In the genomic region with DNA sequence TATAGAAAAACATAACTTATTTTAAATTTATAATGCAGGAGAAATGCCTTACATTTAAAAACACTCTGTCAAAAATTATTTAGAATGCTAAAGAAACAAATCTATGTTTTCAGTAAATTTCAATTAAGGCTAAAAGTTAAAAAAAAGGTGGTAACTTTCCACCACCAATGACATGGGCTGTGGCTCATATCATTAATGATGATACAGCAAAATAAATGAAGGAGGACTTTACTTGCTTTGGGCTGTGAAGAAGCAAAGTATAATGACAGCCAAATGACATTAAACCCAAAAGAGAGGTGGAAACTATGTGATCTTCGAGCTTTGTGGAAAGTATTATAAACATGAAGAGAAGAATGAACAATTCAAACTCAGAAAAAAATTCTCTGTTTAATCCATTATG, we compare ENCODE assay signal across 19 cellular contexts.
A peak's percentile ranks its signal among the peaks of the same experiment; 100 is the strongest.
DNase-seq lines count a peak whose midpoint lies in the region; ATAC-seq, FAIRE-seq and TF ChIP-seq lines count a peak whose summit lies in the region.
"Had no signal": no experiment of that assay in that cellular context is flagged by ENCODE, and none has a peak within 500 bp of the region (broad histone marks: within the 10 kb centered on the region; RNA-seq: fewer than 3 reads in every experiment).

No MANE protein-coding gene starts in this region.

- peak overlapping the region; percentile 38 for H3K27ac ChIP-seq in GM23248
- no peak overlapping the region for H3K27ac ChIP-seq in endothelial cell of umbilical vein (ENCODE audit: insufficient read depth, low read depth, low read length)

- H3K4me3 ChIP-seq in GM23248 (peak overlapping the region; percentile 25; the same call in 1 of the 2 replicates), Loucy (ENCODE audit: low read length, poor library complexity, severe bottlenecking) (no peak overlapping the region), endothelial cell of umbilical vein (replicated peaks in 1 of 3; ENCODE audit: insufficient read depth in 1 of 3, low read depth in 1 of 3, low read length in 3 of 3) (no peak overlapping the region)

- no peaks in the 10 kb centered on the region for H3K9me2 ChIP-seq in GM23248 (ENCODE audit: insufficient read depth)
- no peaks in the 10 kb centered on the region for H3K9me2 ChIP-seq in Loucy (replicated peaks; ENCODE audit: low read depth, low read length)

- no peak for DNase-seq in GM23248
- DNase-seq in endothelial cell of umbilical vein (ENCODE audit: low read depth, low spot score) = no peak
- DNase-seq in osteocyte (ENCODE audit: extremely low spot score, unreplicated experiment) = no peak
- DNase-seq in glomerular visceral epithelial cell (ENCODE audit: extremely low spot score) = no peak
- DNase-seq in posterior vena cava (ENCODE audit: low spot score) = no peak
- DNase-seq: CD8-positive, alpha-beta T cell; COR-L47; DMS153; DMS79 treated with DMSO at 0.1 percent for 48 hours; EL; HCEC 1CT; KBM-7 had no signal

- no peaks in the 10 kb centered on the region for H3K27me3 Mint-ChIP-seq in osteocyte (ENCODE audit: unreplicated experiment)

- dilution Hi-C loops in endothelial cell of umbilical vein (cut with MboI; ENCODE audit: extremely low pct_ligation_motif_present, low sequenced_read_pairs) = no loop called here

- H4K20me1 ChIP-seq in GM23248 (ENCODE audit: insufficient read depth) (no peaks in the 10 kb centered on the region), Loucy (ENCODE audit: insufficient read depth, low read length, poor library complexity, severe bottlenecking) (peaks cover 83% of the 10 kb centered on the region), endothelial cell of umbilical vein (replicated peaks; ENCODE audit: control insufficient read depth, extremely low read depth, insufficient read depth, low read length) (no peaks in the 10 kb centered on the region)

- no peaks in the 10 kb centered on the region for H3K9me3 Mint-ChIP-seq in osteocyte (ENCODE audit: unreplicated experiment)
- H3K9me3 Mint-ChIP-seq: CD8-positive, alpha-beta T cell had no signal

- H2AFZ ChIP-seq in GM23248 (0 out of 2 replicates have a peak overlapping the region, but pooled peaks have one; percentile 1), Loucy (ENCODE audit: low read length) (no peak overlapping the region), endothelial cell of umbilical vein (ENCODE audit: low read depth, low read length) (no peak overlapping the region)

- intact Hi-C loops in endothelial cell of umbilical vein (cut with micrococcal nuclease) = loop anchor here (2.0 kb wide), 1 partner anchor 23 kb away; no protein-coding TSS in a partner anchor
- intact Hi-C loops in posterior vena cava (cut with DNase I) = no loop called here

- H3K4me2 ChIP-seq in GM23248 (ENCODE audit: unreplicated experiment) (peak overlapping the region; percentile 55), Loucy (ENCODE audit: low read depth, low read length, poor library complexity, severe bottlenecking) (peak overlapping the region; percentile 0), endothelial cell of umbilical vein (ENCODE audit: insufficient read depth, low read length) (no peak overlapping the region)

- WGBS in GM23248 (ENCODE audit: low coverage in 1 of 2, low lambda C conversion rate in 2 of 2, missing lambda C conversion rate in 2 of 2), 2 experiments = 8% methylated on average over 1 of the region's 1 CpG

- CTCF ChIA-PET in endothelial cell of umbilical vein (lab: Charles Lee) = interaction anchor here (1.2 to 1.5 kb wide), 2 partner anchors 15 to 17 kb away, joined by 3 to 4 read pairs; no protein-coding TSS in a partner anchor

- H3K4me1 Mint-ChIP-seq in osteocyte (ENCODE audit: unreplicated experiment) = peaks cover 38% of the 10 kb centered on the region

- H3K4me1 ChIP-seq in GM23248 (ENCODE audit: insufficient read depth) (peaks cover 42% of the 10 kb centered on the region), Loucy (ENCODE audit: insufficient read depth, low read length, poor library complexity, severe bottlenecking) (peaks cover 60% of the 10 kb centered on the region), endothelial cell of umbilical vein (ENCODE audit: control insufficient read depth, extremely low read depth, insufficient read depth, low read length) (peaks cover 14% of the 10 kb centered on the region)

- FAIRE-seq in endothelial cell of umbilical vein (lab: Jason Lieb, UNC) = peak; percentile 21
- FAIRE-seq: D721Med, G401.6, GM12892, HTR-8/SVneo had no signal

- ATAC-seq in GM19452 (IDR thresholded peaks at IDR 0.05; ENCODE audit: unreplicated experiment) = no peak
- ATAC-seq: CD8-positive, alpha-beta T cell had no signal

- TF ChIP-seq POLR2A in endothelial cell of umbilical vein (IDR thresholded peaks at IDR 0.05; ENCODE audit: low read depth, low read length) = no peak

- H3K27me3 ChIP-seq in GM23248 (replicated peaks; ENCODE audit: insufficient read depth) = no peaks in the 10 kb centered on the region
- H3K27me3 ChIP-seq in Loucy (ENCODE audit: insufficient read depth, low read length, poor library complexity, severe bottlenecking) = no peaks in the 10 kb centered on the region
- no peaks in the 10 kb centered on the region for H3K27me3 ChIP-seq in endothelial cell of umbilical vein (ENCODE audit: control insufficient read depth in 2 of 2, insufficient read depth in 2 of 2, low read length in 2 of 2)

- no peak overlapping the region for H3K4me3 Mint-ChIP-seq in osteocyte (ENCODE audit: unreplicated experiment)
- H3K4me3 Mint-ChIP-seq: CD14-positive monocyte; CD8-positive, alpha-beta T cell had no signal

- peaks cover 78% of the 10 kb centered on the region for H3K79me2 ChIP-seq in GM23248 (ENCODE audit: insufficient read depth)
- peaks cover 99% of the 10 kb centered on the region for H3K79me2 ChIP-seq in Loucy (ENCODE audit: insufficient read depth, low read length)
- H3K79me2 ChIP-seq in endothelial cell of umbilical vein (ENCODE audit: control insufficient read depth, insufficient read depth, low read length) = no peaks in the 10 kb centered on the region

- no TSS peak for BruUV-seq in endothelial cell of umbilical vein (replicated peaks; lab: Mats Ljungman, UMichigan)

- H3K9me3 ChIP-seq in GM23248 (ENCODE audit: low read depth) (no peaks in the 10 kb centered on the region), Loucy (ENCODE audit: insufficient read depth, low read depth, low read length) (no peaks in the 10 kb centered on the region), endothelial cell of umbilical vein (replicated peaks; ENCODE audit: control insufficient read depth, insufficient read depth, low read length) (no peaks in the 10 kb centered on the region)

- H3K9me1 ChIP-seq in endothelial cell of umbilical vein (replicated peaks; ENCODE audit: control insufficient read depth, extremely low read depth, insufficient read depth, low read length) = no peaks in the 10 kb centered on the region

- peaks cover 3% of the 10 kb centered on the region for H3K36me3 Mint-ChIP-seq in osteocyte (ENCODE audit: unreplicated experiment)
- H3K36me3 Mint-ChIP-seq: CD14-positive monocyte; CD8-positive, alpha-beta T cell had no signal

- no peaks in the 10 kb centered on the region for H3K36me3 ChIP-seq in GM23248 (ENCODE audit: low read depth)
- peaks cover 2% of the 10 kb centered on the region; the same call in 1 of the 2 replicates for H3K36me3 ChIP-seq in Loucy (ENCODE audit: insufficient read depth, low read length)
- no peaks in the 10 kb centered on the region for H3K36me3 ChIP-seq in endothelial cell of umbilical vein (ENCODE audit: control insufficient read depth in 2 of 2, extremely low read depth in 1 of 2, insufficient read depth in 2 of 2, low read length in 2 of 2)

- H3F3A ChIP-seq in GM23248 (ENCODE audit: insufficient read depth) (peaks cover 42% of the 10 kb centered on the region), Loucy (ENCODE audit: low read depth) (no peaks in the 10 kb centered on the region)

- H3K9ac ChIP-seq in GM23248 (0 out of 2 replicates have a peak overlapping the region, but pooled peaks have one; percentile 3), Loucy (ENCODE audit: low read depth, low read length, poor library complexity, severe bottlenecking) (no peak overlapping the region), endothelial cell of umbilical vein (replicated peaks; ENCODE audit: extremely low read depth, insufficient read depth, low read length) (no peak overlapping the region)

- in situ Hi-C loops in GM23248 (cut with MboI) = no loop called here

- TF ChIP-seq CTCF in Loucy (conservative IDR thresholded peaks at IDR 0.05; ENCODE audit: low read length) (no peak), endothelial cell of umbilical vein (IDR thresholded peaks at IDR 0.05; ENCODE audit: extremely low read depth in 1 of 2, insufficient read depth in 1 of 2, low read depth in 1 of 2, low read length in 2 of 2) (no peak), osteocyte (IDR thresholded peaks at IDR 0.05) (no peak)

- POLR2A ChIA-PET in endothelial cell of umbilical vein (lab: Charles Lee) = no interaction called here

- peak overlapping the region; percentile 58 for H3K27ac Mint-ChIP-seq in osteocyte (ENCODE audit: unreplicated experiment)
- H3K27ac Mint-ChIP-seq: CD14-positive monocyte; CD8-positive, alpha-beta T cell had no signal

TF ChIP-seq in endothelial cell of umbilical vein, 7 proteins besides CTCF, POLR2A, EP300 and RAD21:
- TF ChIP-seq FOS (IDR thresholded peaks at IDR 0.05; ENCODE audit: borderline replicate concordance, insufficient read depth, low read length) = no peak
TF ChIP-seq in endothelial cell of umbilical vein: peak in this region for 0.
